Comparison of ENCODE assay signal across 9 cellular contexts in genomic region chr1:205440476-205441317, GRCh38. TPM values are rescaled to one million over a fixed set of nuclear protein-coding genes. Genes with fewer than 3 reads are reported as not detected.
A peak's percentile ranks its signal among the peaks of the same experiment; 100 is the strongest.
DNase-seq lines count a peak whose midpoint lies in the region; ATAC-seq, FAIRE-seq and TF ChIP-seq lines count a peak whose summit lies in the region.
"Had no signal": no experiment of that assay in that cellular context is flagged by ENCODE, and none has a peak within 500 bp of the region (broad histone marks: within the 10 kb centered on the region; RNA-seq: fewer than 3 reads in every experiment).

No MANE protein-coding gene starts in this region.

- no peak overlapping the region for H3K9ac ChIP-seq in astrocyte (ENCODE audit: low read length)

- no peaks in the 10 kb centered on the region for H3K9me3 Mint-ChIP-seq in CD4-positive, CD25-positive, alpha-beta regulatory T cell
- no peaks in the 10 kb centered on the region for H3K9me3 Mint-ChIP-seq in astrocyte (ENCODE audit: unreplicated experiment)

- peak overlapping the region; percentile 55 to 88 (median 84) for H3K4me3 Mint-ChIP-seq in CD4-positive, CD25-positive, alpha-beta regulatory T cell
- H3K4me3 Mint-ChIP-seq in T-helper 17 cell: peak overlapping the region; percentile 87
- peak overlapping the region; percentile 35 for H3K4me3 Mint-ChIP-seq in astrocyte (ENCODE audit: unreplicated experiment)

- H3K27ac ChIP-seq in CD4-positive, CD25-positive, alpha-beta regulatory T cell (ENCODE audit: insufficient read depth, low read length, poor library complexity, severe bottlenecking): peak overlapping the region; percentile 57
- peak overlapping the region; percentile 4 for H3K27ac ChIP-seq in astrocyte (ENCODE audit: low read depth, low read length)

- H3K36me3 ChIP-seq in CD4-positive, CD25-positive, alpha-beta regulatory T cell (ENCODE audit: control insufficient read depth, insufficient read depth, low read length): no peaks in the 10 kb centered on the region
- H3K36me3 ChIP-seq in astrocyte (ENCODE audit: insufficient read depth, low read length): no peaks in the 10 kb centered on the region
- no peaks in the 10 kb centered on the region for H3K36me3 ChIP-seq in kidney epithelial cell (ENCODE audit: control insufficient read depth, insufficient read depth, low read length)

- peaks cover 0 to 35% (median 20%) of the 10 kb centered on the region in 4 donors for H3K4me1 Mint-ChIP-seq in CD4-positive, CD25-positive, alpha-beta regulatory T cell
- H3K4me1 Mint-ChIP-seq in T-helper 17 cell (peaks cover 32% of the 10 kb centered on the region), astrocyte (ENCODE audit: low read depth, unreplicated experiment) (peaks cover 46% of the 10 kb centered on the region)

- H3K9me3 ChIP-seq in CD4-positive, CD25-positive, alpha-beta regulatory T cell (ENCODE audit: control insufficient read depth in 2 of 2, low read length in 2 of 2): no peaks in the 10 kb centered on the region
- H3K9me3 ChIP-seq in T-helper 17 cell (ENCODE audit: control insufficient read depth, low read length, poor library complexity, severe bottlenecking) (no peaks in the 10 kb centered on the region), astrocyte (ENCODE audit: insufficient read depth, low read depth, low read length) (no peaks in the 10 kb centered on the region)

- peaks cover 2% of the 10 kb centered on the region for H3K27me3 ChIP-seq in CD4-positive, CD25-positive, alpha-beta regulatory T cell (ENCODE audit: control insufficient read depth, insufficient read depth, low read length)
- H3K27me3 ChIP-seq in astrocyte (ENCODE audit: insufficient read depth, low read length): peaks cover 11% of the 10 kb centered on the region
- H3K27me3 ChIP-seq in kidney epithelial cell (ENCODE audit: control insufficient read depth, insufficient read depth, low read length): no peaks in the 10 kb centered on the region

- peak; percentile 88 to 94 for ATAC-seq in CD4-positive, CD25-positive, alpha-beta regulatory T cell (ENCODE audit: low read depth in 2 of 2)
- peak; percentile 85 for ATAC-seq in GM21367 (IDR thresholded peaks at IDR 0.05; ENCODE audit: unreplicated experiment)
- ATAC-seq in T-helper 17 cell: peak; percentile 97
- no peak for ATAC-seq in HG02763 (IDR thresholded peaks at IDR 0.05; ENCODE audit: unreplicated experiment)

- H3K27ac Mint-ChIP-seq in CD4-positive, CD25-positive, alpha-beta regulatory T cell: peak overlapping the region; percentile 88 to 96 (median 92)
- peak overlapping the region; percentile 92 for H3K27ac Mint-ChIP-seq in T-helper 17 cell
- H3K27ac Mint-ChIP-seq in astrocyte (ENCODE audit: unreplicated experiment): peak overlapping the region; percentile 89

- no peaks in the 10 kb centered on the region for H3K36me3 Mint-ChIP-seq in CD4-positive, CD25-positive, alpha-beta regulatory T cell
- no peaks in the 10 kb centered on the region for H3K36me3 Mint-ChIP-seq in T-helper 17 cell (ENCODE audit: low read depth)
- H3K36me3 Mint-ChIP-seq in astrocyte (ENCODE audit: low read depth, unreplicated experiment): no peaks in the 10 kb centered on the region

- peak overlapping the region; percentile 62 for H2AFZ ChIP-seq in astrocyte (ENCODE audit: low read depth, low read length)

- H4K20me1 ChIP-seq in astrocyte (ENCODE audit: insufficient read depth, low read length): peaks cover 10% of the 10 kb centered on the region

- TF ChIP-seq CTCF in astrocyte (IDR thresholded peaks at IDR 0.05; ENCODE audit: insufficient read depth, low read depth, low read length) (no peak), kidney epithelial cell (IDR thresholded peaks at IDR 0.05; ENCODE audit: insufficient read depth, low read length, poor library complexity, severe bottlenecking) (no peak)

- peaks cover 9% of the 10 kb centered on the region for H3K27me3 Mint-ChIP-seq in CD4-positive, CD25-positive, alpha-beta regulatory T cell
- H3K27me3 Mint-ChIP-seq in T-helper 17 cell (no peaks in the 10 kb centered on the region), astrocyte (ENCODE audit: low read depth, unreplicated experiment) (peaks cover 1% of the 10 kb centered on the region)

- no peak for FAIRE-seq in astrocyte (lab: Jason Lieb, UNC)

- DNase-seq in CD4-positive, CD25-positive, alpha-beta regulatory T cell: peak; percentile 41 to 80 (median 57)
- peak; percentile 65 to 69 for DNase-seq in Kasumi-1 (lab: John Stamatoyannopoulos, UW)
- peak; percentile 31 to 45 (median 38) for DNase-seq in T-helper 17 cell
- DNase-seq in astrocyte (ENCODE audit: low read depth): peak; percentile 58
- DNase-seq in kidney epithelial cell (ENCODE audit: low read depth): peak; percentile 90
- DNase-seq in stimulated activated CD4-positive, alpha-beta T cell treated with anti-CD3 and anti-CD28 coated beads, Interleukin-4, amount 100 ng/mL, for 24 hours: peak; percentile 68

- peak overlapping the region; percentile 61 for H3K4me3 ChIP-seq in CD4-positive, CD25-positive, alpha-beta regulatory T cell (ENCODE audit: low read depth, low read length)
- H3K4me3 ChIP-seq in astrocyte (ENCODE audit: insufficient read depth, low read depth, low read length) (no peak overlapping the region), kidney epithelial cell (ENCODE audit: low read depth, low read length) (no peak overlapping the region)

- H3K4me2 ChIP-seq in astrocyte (ENCODE audit: low read length): peak overlapping the region; percentile 13

- H3K4me1 ChIP-seq in CD4-positive, CD25-positive, alpha-beta regulatory T cell (ENCODE audit: control insufficient read depth, insufficient read depth, low read length, poor library complexity, severe bottlenecking): peaks cover 28% of the 10 kb centered on the region
- H3K4me1 ChIP-seq in astrocyte (ENCODE audit: insufficient read depth, low read length): peaks cover 20% of the 10 kb centered on the region

- H3K79me2 ChIP-seq in astrocyte (ENCODE audit: insufficient read depth, low read length): no peaks in the 10 kb centered on the region

RNA-seq across cellular contexts. Expression of gene BLACAT1, which starts 15.1 kb away (rescaled TPM):
- total RNA-seq in CD4-positive, CD25-positive, alpha-beta regulatory T cell: 0.15 TPM
- not detected for polyA plus RNA-seq in CD4-positive, CD25-positive, alpha-beta regulatory T cell
- total RNA-seq in T-helper 17 cell: under 1 TPM; 0.10 TPM
- 2.2 and 2.3 TPM in 2 replicates for total RNA-seq in astrocyte
- total RNA-seq in kidney epithelial cell: 1.5 and 2.0 TPM in 2 replicates
- total RNA-seq: lung microvascular endothelial cell had no signal

RNA-seq across cellular contexts. Expression of gene LEMD1, which starts 18.8 kb away (rescaled TPM):
- total RNA-seq in CD4-positive, CD25-positive, alpha-beta regulatory T cell: not detected
- not detected for polyA plus RNA-seq in CD4-positive, CD25-positive, alpha-beta regulatory T cell
- total RNA-seq in T-helper 17 cell (not detected), astrocyte (2.5 and 3.1 TPM in 2 replicates), kidney epithelial cell (4.3 and 5.1 TPM in 2 replicates)
- total RNA-seq: lung microvascular endothelial cell had no signal

Comparison
In these comparisons a context has a peak if more than half of its experiments do, and no peak if none do; other contexts are left out.
1. DNase-seq: peak in every context shown above with its lines; median percentile 90 in kidney epithelial cell; 68 in stimulated activated CD4-positive, alpha-beta T cell treated with anti-CD3 and anti-CD28 coated beads, Interleukin-4, amount 100 ng/mL, for 24 hours; 67 in Kasumi-1; 58 in astrocyte; 57 in CD4-positive, CD25-positive, alpha-beta regulatory T cell; 38 in T-helper 17 cell.
2. H3K4me3 Mint-ChIP-seq: peak in every context shown above with its lines; median percentile 87 in T-helper 17 cell; 84 in CD4-positive, CD25-positive, alpha-beta regulatory T cell; 35 in astrocyte.